In the genomic region with DNA sequence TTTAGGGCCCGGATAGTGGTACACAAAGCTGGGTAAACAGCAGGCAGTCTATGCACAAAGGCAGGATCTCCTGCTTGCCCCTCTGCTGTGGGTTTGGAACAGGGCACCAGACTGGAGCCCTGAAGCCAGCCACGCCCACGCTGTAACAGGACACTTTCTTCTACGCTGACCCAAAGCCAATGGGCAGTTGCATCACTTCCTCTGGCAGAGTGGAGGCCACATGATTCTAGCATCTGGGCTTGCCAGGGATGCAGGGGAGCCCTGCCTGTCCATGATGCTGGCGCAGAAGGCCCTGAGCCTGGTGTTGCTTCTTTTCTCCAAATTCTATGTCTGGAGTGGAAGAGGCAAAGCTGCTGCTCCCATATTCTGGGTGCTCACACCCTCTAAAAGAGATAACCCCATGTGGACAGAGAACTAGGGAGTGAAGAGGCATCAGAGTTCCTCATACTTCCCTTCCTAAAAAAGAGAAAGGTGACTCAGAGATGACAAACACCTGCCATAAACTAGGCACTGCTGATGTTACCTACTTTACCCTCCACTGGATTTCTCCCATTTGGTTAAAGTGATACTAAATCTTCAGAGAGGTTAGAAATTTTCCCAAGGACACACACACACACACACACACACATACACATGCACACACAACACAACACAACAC, we compare ENCODE assay signal across 8 cellular contexts.
A peak's percentile ranks its signal among the peaks of the same experiment; 100 is the strongest.
DNase-seq lines count a peak whose midpoint lies in the region; ATAC-seq and TF ChIP-seq lines count a peak whose summit lies in the region.

No MANE protein-coding gene starts in this region.

- CTCF ChIA-PET in CD4-positive, alpha-beta memory T cell (lab: Charles Lee; ENCODE audit: partially characterized antibody), result no interaction called here

- DNase-seq in DMS53 (lab: John Stamatoyannopoulos, UW) (peak; percentile 82), NCI-H510A treated with DMSO at 0.1 percent for 48 hours (lab: John Stamatoyannopoulos, UW) (peak; percentile 21), tibial nerve (ENCODE audit: low spot score in 2 of 2) (peak; percentile 85 to 95)
- no peak for DNase-seq in stimulated activated effector memory CD8-positive, alpha-beta T cell treated with anti-CD3 and anti-CD28 coated beads, Interleukin-12 subunit alpha, Interleukin-12 subunit beta, amount 100 ng/mL, for 72 hours (ENCODE audit: low spot score in 2 of 2)
- no peak for DNase-seq in activated CD8-positive, alpha-beta memory T cell treated with anti-CD3 and anti-CD28 coated beads, Interleukin-2, amount 50 U/mL, for 4 hours
- no peak for DNase-seq in CD4-positive, alpha-beta memory T cell

- TF ChIP-seq EP300 in tibial nerve (IDR thresholded peaks at IDR 0.05), result peak; percentile 76 to 97

- H3K9me3 Mint-ChIP-seq in stimulated activated effector memory CD8-positive, alpha-beta T cell treated with anti-CD3 and anti-CD28 coated beads, Interleukin-12 subunit alpha, Interleukin-12 subunit beta, amount 100 ng/mL, for 72 hours, result no peaks in the 10 kb centered on the region
- H3K9me3 Mint-ChIP-seq in CD4-positive, alpha-beta memory T cell, result peaks cover 0 to 4% (median 0%) of the 10 kb centered on the region in 8 donors

- peak overlapping the region; percentile 89 for H3K27ac ChIP-seq in cingulate gyrus (ENCODE audit: low read depth, low read length)
- H3K27ac ChIP-seq in liver (ENCODE audit: low read depth in 1 of 2, low read length in 2 of 2), result peak overlapping the region; percentile 62 to 89
- peak overlapping the region; percentile 52 to 89 (median 72) for H3K27ac ChIP-seq in tibial nerve
- no peak overlapping the region for H3K27ac ChIP-seq in CD4-positive, alpha-beta memory T cell (ENCODE audit: low read depth, low read length)

- H3K9ac ChIP-seq in liver (ENCODE audit: low read depth in 1 of 2, low read length in 2 of 2), result no peak overlapping the region

- TF ChIP-seq RAD21 in liver (IDR thresholded peaks at IDR 0.05), result peak in 1 of 2 donors; percentile 53

- H3K4me1 ChIP-seq in liver (ENCODE audit: control insufficient read depth in 4 of 4, insufficient read depth in 4 of 4, low read length in 3 of 4), result peaks cover 2 to 24% (median 17%) of the 10 kb centered on the region in 4 donors
- peaks cover 0 to 44% (median 25%) of the 10 kb centered on the region in 4 donors for H3K4me1 ChIP-seq in tibial nerve
- H3K4me1 ChIP-seq in CD4-positive, alpha-beta memory T cell (ENCODE audit: insufficient read depth, low read length), result no peaks in the 10 kb centered on the region

- no peak overlapping the region for H3K27ac Mint-ChIP-seq in stimulated activated effector memory CD8-positive, alpha-beta T cell treated with anti-CD3 and anti-CD28 coated beads, Interleukin-12 subunit alpha, Interleukin-12 subunit beta, amount 100 ng/mL, for 72 hours
- no peak overlapping the region for H3K27ac Mint-ChIP-seq in CD4-positive, alpha-beta memory T cell

- 17% methylated on average over 5 of the region's 5 CpGs for WGBS in liver
- 39 to 41% methylated on average over 5 of the region's 5 CpGs for WGBS in tibial nerve, 2 donors

- TF ChIP-seq CTCF in liver (IDR thresholded peaks at IDR 0.05; ENCODE audit: low read depth, low read length, missing input control) (no peak), tibial nerve (IDR thresholded peaks at IDR 0.05) (no peak)

- no peak for TF ChIP-seq POLR2A in tibial nerve (IDR thresholded peaks at IDR 0.05)

- no peaks in the 10 kb centered on the region for H3K9me3 ChIP-seq in liver (ENCODE audit: control insufficient read depth in 4 of 4, low read length in 3 of 4)
- no peaks in the 10 kb centered on the region for H3K9me3 ChIP-seq in tibial nerve
- no peaks in the 10 kb centered on the region for H3K9me3 ChIP-seq in CD4-positive, alpha-beta memory T cell (ENCODE audit: control insufficient read depth in 1 of 2, low read length in 2 of 2)

- no peak for ATAC-seq in stimulated activated effector memory CD8-positive, alpha-beta T cell treated with anti-CD3 and anti-CD28 coated beads, Interleukin-12 subunit alpha, Interleukin-12 subunit beta, amount 100 ng/mL, for 72 hours

- POLR2A ChIA-PET in CD4-positive, alpha-beta memory T cell (lab: Charles Lee; ENCODE audit: partially characterized antibody), result no interaction called here

- no peaks in the 10 kb centered on the region for H3K27me3 Mint-ChIP-seq in CD4-positive, alpha-beta memory T cell

- H3K27me3 ChIP-seq in liver (ENCODE audit: control insufficient read depth in 4 of 4, insufficient read depth in 4 of 4, low read length in 3 of 4), result no peaks in the 10 kb centered on the region
- H3K27me3 ChIP-seq in tibial nerve, result no peaks in the 10 kb centered on the region
- H3K27me3 ChIP-seq in CD4-positive, alpha-beta memory T cell (ENCODE audit: insufficient read depth, low read length), result no peaks in the 10 kb centered on the region

- no peaks in the 10 kb centered on the region for H3K36me3 Mint-ChIP-seq in stimulated activated effector memory CD8-positive, alpha-beta T cell treated with anti-CD3 and anti-CD28 coated beads, Interleukin-12 subunit alpha, Interleukin-12 subunit beta, amount 100 ng/mL, for 72 hours
- H3K36me3 Mint-ChIP-seq in CD4-positive, alpha-beta memory T cell, result no peaks in the 10 kb centered on the region

- no peaks in the 10 kb centered on the region for H3K36me3 ChIP-seq in liver (ENCODE audit: control insufficient read depth in 4 of 4, insufficient read depth in 3 of 4, low read depth in 1 of 4, low read length in 3 of 4)
- H3K36me3 ChIP-seq in tibial nerve, result no peaks in the 10 kb centered on the region
- H3K36me3 ChIP-seq in CD4-positive, alpha-beta memory T cell (ENCODE audit: insufficient read depth, low read length), result no peaks in the 10 kb centered on the region

- intact Hi-C loops in CD4-positive, alpha-beta memory T cell (cut with micrococcal nuclease), result no loop called here

- no peaks in the 10 kb centered on the region for H3K4me1 Mint-ChIP-seq in stimulated activated effector memory CD8-positive, alpha-beta T cell treated with anti-CD3 and anti-CD28 coated beads, Interleukin-12 subunit alpha, Interleukin-12 subunit beta, amount 100 ng/mL, for 72 hours
- H3K4me1 Mint-ChIP-seq in CD4-positive, alpha-beta memory T cell, result no peaks in the 10 kb centered on the region

- H3K4me3 ChIP-seq in liver (ENCODE audit: low read depth in 1 of 3, low read length in 3 of 3) (no peak overlapping the region), tibial nerve (no peak overlapping the region)
- H3K4me3 ChIP-seq in CD4-positive, alpha-beta memory T cell (ENCODE audit: low read length in 2 of 2), result no peak overlapping the region

- H3K4me3 Mint-ChIP-seq in stimulated activated effector memory CD8-positive, alpha-beta T cell treated with anti-CD3 and anti-CD28 coated beads, Interleukin-12 subunit alpha, Interleukin-12 subunit beta, amount 100 ng/mL, for 72 hours, result no peak overlapping the region
- no peak overlapping the region for H3K4me3 Mint-ChIP-seq in CD4-positive, alpha-beta memory T cell

TF ChIP-seq in liver, 16 proteins besides CTCF, POLR2A, EP300 and RAD21 (continues in another document):
- no peak for TF ChIP-seq HNF4G (IDR thresholded peaks at IDR 0.05)
- no peak for TF ChIP-seq FOXA1 (IDR thresholded peaks at IDR 0.05)
- TF ChIP-seq FOXA2 (IDR thresholded peaks at IDR 0.05), result no peak
- TF ChIP-seq REST (IDR thresholded peaks at IDR 0.05), result no peak
- peak; percentile 84 for TF ChIP-seq MAX (IDR thresholded peaks at IDR 0.05)
- peak; percentile 93 for TF ChIP-seq ATF3 (IDR thresholded peaks at IDR 0.05)
- TF ChIP-seq HNF4A (conservative IDR thresholded peaks at IDR 0.05), result peak in 1 of 2 donors; percentile 68
- TF ChIP-seq SP1 (IDR thresholded peaks at IDR 0.05), result peak; percentile 61
- peak; percentile 52 for TF ChIP-seq YY1 (IDR thresholded peaks at IDR 0.05)
- no peak for TF ChIP-seq TAF1 (conservative IDR thresholded peaks at IDR 0.05)
- peak in 1 of 2 donors; percentile 73 for TF ChIP-seq GABPA (IDR thresholded peaks at IDR 0.05 in 1 of 2, conservative IDR thresholded peaks at IDR 0.05 in 1 of 2)

Comparison
In these comparisons a context has a peak if more than half of its experiments do, and no peak if none do; other contexts are left out.
1. DNase-seq: peak in DMS53 (single experiment), NCI-H510A treated with DMSO at 0.1 percent for 48 hours (single experiment) and tibial nerve (2 of 2); none in stimulated activated effector memory CD8-positive, alpha-beta T cell treated with anti-CD3 and anti-CD28 coated beads, Interleukin-12 subunit alpha, Interleukin-12 subunit beta, amount 100 ng/mL, for 72 hours (0 of 2), activated CD8-positive, alpha-beta memory T cell treated with anti-CD3 and anti-CD28 coated beads, Interleukin-2, amount 50 U/mL, for 4 hours (single experiment) and CD4-positive, alpha-beta memory T cell (0 of 5).